Comparison of ENCODE assay signal across 8 cellular contexts in the genomic region with DNA sequence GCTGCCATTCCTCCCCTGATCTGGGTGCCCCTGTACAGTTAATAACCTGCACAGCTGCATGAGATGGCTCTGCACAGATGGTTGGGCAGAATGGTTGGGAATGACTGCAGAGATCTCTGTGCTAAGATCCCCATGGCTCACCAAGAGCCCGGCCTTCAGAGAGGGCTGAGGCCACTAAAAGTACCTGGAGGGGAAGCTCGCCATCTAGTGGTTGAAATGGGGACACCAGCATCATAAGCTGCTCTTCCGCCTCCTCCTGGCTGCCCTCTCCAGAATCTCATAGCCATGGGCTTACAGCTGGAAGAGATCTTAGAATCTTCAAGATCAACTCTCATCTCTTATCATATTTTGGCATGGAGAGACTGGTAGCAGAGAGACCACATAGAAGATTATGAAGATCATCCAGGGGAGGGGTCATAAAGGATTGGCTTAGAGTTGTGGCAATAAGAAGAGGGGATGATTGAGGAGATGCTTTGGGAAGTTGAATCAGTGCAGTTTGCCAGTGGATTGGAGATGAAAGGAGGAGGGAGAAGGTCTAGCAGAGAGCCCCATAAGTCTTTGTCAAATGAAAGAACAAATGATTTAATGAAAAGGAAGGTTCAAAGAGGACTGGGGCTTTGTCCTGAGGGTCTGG. TPM values are rescaled to one million over a fixed set of nuclear protein-coding genes. Genes with fewer than 3 reads are reported as not detected.
A peak's percentile ranks its signal among the peaks of the same experiment; 100 is the strongest.
DNase-seq lines count a peak whose midpoint lies in the region; ATAC-seq and TF ChIP-seq lines count a peak whose summit lies in the region.

No MANE protein-coding gene starts in this region.

- H3K27me3 ChIP-seq in MG63 (no peaks in the 10 kb centered on the region), heart left ventricle (peaks cover 0 to 14% (median 0%) of the 10 kb centered on the region in 9 donors)

- H3K36me3 ChIP-seq in MG63 (no peaks in the 10 kb centered on the region), heart left ventricle (no peaks in the 10 kb centered on the region)

- peak; percentile 47 for DNase-seq in AG09309 (ENCODE audit: low read depth)
- peak; percentile 63 for DNase-seq in MG63
- DNase-seq in activated naive CD4-positive, alpha-beta T cell treated with anti-CD3 and anti-CD28 coated beads, Interleukin-2, amount 50 U/mL, for 72 hours (ENCODE audit: low spot score in 2 of 2): peak in 1 of 2 donors; percentile 73
- peak; percentile 54 to 79 (median 66) for DNase-seq in heart left ventricle
- peak; percentile 34 for DNase-seq in putamen (ENCODE audit: low spot score)
- no peak for DNase-seq in NCI-H1694 treated with DMSO at 0.1 percent for 48 hours (lab: John Stamatoyannopoulos, UW)

- WGBS in heart left ventricle, 4 donors: 13 to 22% (median 16%) methylated on average over 3 of the region's 3 CpGs

- H3K4me3 ChIP-seq in AG09309 (ENCODE audit: control insufficient read depth, low read depth, low read length) (no peak overlapping the region), MG63 (no peak overlapping the region), heart left ventricle (no peak overlapping the region)

- no peaks in the 10 kb centered on the region for H3K36me3 Mint-ChIP-seq in activated naive CD4-positive, alpha-beta T cell treated with anti-CD3 and anti-CD28 coated beads, Interleukin-2, amount 50 U/mL, for 72 hours

- no peak for TF ChIP-seq POLR2A in heart left ventricle (IDR thresholded peaks at IDR 0.05)

- no peaks in the 10 kb centered on the region for H3K9me3 Mint-ChIP-seq in activated naive CD4-positive, alpha-beta T cell treated with anti-CD3 and anti-CD28 coated beads, Interleukin-2, amount 50 U/mL, for 72 hours

- intact Hi-C loops in heart left ventricle (cut with DNase I): loop anchor here in 6 of 10 donors (1.0 to 5.0 kb wide), 4 partner anchors 126 to 131 kb away; no protein-coding TSS in a partner anchor

- no peak overlapping the region for H3K27ac ChIP-seq in heart left ventricle

- H3K4me1 ChIP-seq in heart left ventricle: peaks cover 0 to 14% (median 0%) of the 10 kb centered on the region in 12 donors

- TF ChIP-seq CTCF in AG09309 (IDR thresholded peaks at IDR 0.05; ENCODE audit: control insufficient read depth, insufficient read depth, low read depth, low read length, missing control alignments) (peak; percentile 99), heart left ventricle (IDR thresholded peaks at IDR 0.05) (peak; percentile 71 to 93 (median 90))

- H3K9me3 ChIP-seq in MG63 (no peaks in the 10 kb centered on the region), heart left ventricle (no peaks in the 10 kb centered on the region)

- H3K27ac Mint-ChIP-seq in activated naive CD4-positive, alpha-beta T cell treated with anti-CD3 and anti-CD28 coated beads, Interleukin-2, amount 50 U/mL, for 72 hours: no peak overlapping the region

- ATAC-seq in GM19025 (IDR thresholded peaks at IDR 0.05; ENCODE audit: low read depth, unreplicated experiment) (peak; percentile 57), SK-N-SH treated with all-trans-retinoic acid at 6 μM for 48 hours (peak; percentile 68), heart left ventricle (peak; percentile 67 to 83 (median 78))
- ATAC-seq in activated naive CD4-positive, alpha-beta T cell treated with anti-CD3 and anti-CD28 coated beads, Interleukin-2, amount 50 U/mL, for 72 hours: peak; percentile 86 to 90

TF ChIP-seq in SK-N-SH treated with all-trans-retinoic acid at 6 μM for 48 hours, 23 proteins besides CTCF, POLR2A, EP300 and RAD21:
- TF ChIP-seq, protein P1, sequence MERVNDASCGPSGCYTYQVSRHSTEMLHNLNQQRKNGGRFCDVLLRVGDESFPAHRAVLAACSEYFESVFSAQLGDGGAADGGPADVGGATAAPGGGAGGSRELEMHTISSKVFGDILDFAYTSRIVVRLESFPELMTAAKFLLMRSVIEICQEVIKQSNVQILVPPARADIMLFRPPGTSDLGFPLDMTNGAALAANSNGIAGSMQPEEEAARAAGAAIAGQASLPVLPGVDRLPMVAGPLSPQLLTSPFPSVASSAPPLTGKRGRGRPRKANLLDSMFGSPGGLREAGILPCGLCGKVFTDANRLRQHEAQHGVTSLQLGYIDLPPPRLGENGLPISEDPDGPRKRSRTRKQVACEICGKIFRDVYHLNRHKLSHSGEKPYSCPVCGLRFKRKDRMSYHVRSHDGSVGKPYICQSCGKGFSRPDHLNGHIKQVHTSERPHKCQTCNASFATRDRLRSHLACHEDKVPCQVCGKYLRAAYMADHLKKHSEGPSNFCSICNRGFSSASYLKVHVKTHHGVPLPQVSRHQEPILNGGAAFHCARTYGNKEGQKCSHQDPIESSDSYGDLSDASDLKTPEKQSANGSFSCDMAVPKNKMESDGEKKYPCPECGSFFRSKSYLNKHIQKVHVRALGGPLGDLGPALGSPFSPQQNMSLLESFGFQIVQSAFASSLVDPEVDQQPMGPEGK (CRISPR knock-in tag; IDR thresholded peaks at IDR 0.05; ENCODE audit: borderline replicate concordance): no peak
- TF ChIP-seq RARB (CRISPR knock-in tag; IDR thresholded peaks at IDR 0.05) (no peak), TCF4 (CRISPR knock-in tag; IDR thresholded peaks at IDR 0.05; ENCODE audit: borderline replicate concordance) (no peak), GLIS3 (CRISPR knock-in tag; IDR thresholded peaks at IDR 0.05) (no peak), PPARA (CRISPR knock-in tag; IDR thresholded peaks at IDR 0.05; ENCODE audit: borderline replicate concordance) (no peak), TOX (CRISPR knock-in tag; IDR thresholded peaks at IDR 0.05; ENCODE audit: borderline replicate concordance) (no peak), ZFP3 (CRISPR knock-in tag; IDR thresholded peaks at IDR 0.05) (no peak), BACH2 (CRISPR knock-in tag; IDR thresholded peaks at IDR 0.05; ENCODE audit: borderline replicate concordance) (no peak), ZNF565 (CRISPR knock-in tag; conservative IDR thresholded peaks at IDR 0.05; ENCODE audit: low read depth) (no peak), ZC3H10 (CRISPR knock-in tag; IDR thresholded peaks at IDR 0.05) (no peak), ZFP30 (CRISPR knock-in tag; IDR thresholded peaks at IDR 0.05) (no peak)
- TF ChIP-seq, protein P2, sequence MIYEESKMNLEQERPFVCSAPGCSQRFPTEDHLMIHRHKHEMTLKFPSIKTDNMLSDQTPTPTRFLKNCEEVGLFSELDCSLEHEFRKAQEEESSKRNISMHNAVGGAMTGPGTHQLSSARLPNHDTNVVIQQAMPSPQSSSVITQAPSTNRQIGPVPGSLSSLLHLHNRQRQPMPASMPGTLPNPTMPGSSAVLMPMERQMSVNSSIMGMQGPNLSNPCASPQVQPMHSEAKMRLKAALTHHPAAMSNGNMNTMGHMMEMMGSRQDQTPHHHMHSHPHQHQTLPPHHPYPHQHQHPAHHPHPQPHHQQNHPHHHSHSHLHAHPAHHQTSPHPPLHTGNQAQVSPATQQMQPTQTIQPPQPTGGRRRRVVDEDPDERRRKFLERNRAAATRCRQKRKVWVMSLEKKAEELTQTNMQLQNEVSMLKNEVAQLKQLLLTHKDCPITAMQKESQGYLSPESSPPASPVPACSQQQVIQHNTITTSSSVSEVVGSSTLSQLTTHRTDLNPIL (CRISPR knock-in tag; IDR thresholded peaks at IDR 0.05; ENCODE audit: low read depth): no peak
- TF ChIP-seq, protein P3, sequence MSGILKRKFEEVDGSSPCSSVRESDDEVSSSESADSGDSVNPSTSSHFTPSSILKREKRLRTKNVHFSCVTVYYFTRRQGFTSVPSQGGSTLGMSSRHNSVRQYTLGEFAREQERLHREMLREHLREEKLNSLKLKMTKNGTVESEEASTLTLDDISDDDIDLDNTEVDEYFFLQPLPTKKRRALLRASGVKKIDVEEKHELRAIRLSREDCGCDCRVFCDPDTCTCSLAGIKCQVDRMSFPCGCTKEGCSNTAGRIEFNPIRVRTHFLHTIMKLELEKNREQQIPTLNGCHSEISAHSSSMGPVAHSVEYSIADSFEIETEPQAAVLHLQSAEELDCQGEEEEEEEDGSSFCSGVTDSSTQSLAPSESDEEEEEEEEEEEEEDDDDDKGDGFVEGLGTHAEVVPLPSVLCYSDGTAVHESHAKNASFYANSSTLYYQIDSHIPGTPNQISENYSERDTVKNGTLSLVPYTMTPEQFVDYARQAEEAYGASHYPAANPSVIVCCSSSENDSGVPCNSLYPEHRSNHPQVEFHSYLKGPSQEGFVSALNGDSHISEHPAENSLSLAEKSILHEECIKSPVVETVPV (CRISPR knock-in tag; IDR thresholded peaks at IDR 0.05): no peak

RNA-seq across cellular contexts. Expression of a gene that starts 22.0 kb away (rescaled TPM):
- 7.3 and 8.1 TPM in 2 replicates for total RNA-seq in MG63 (2014; rRNA removed; shearing (Covaris generic); ENCODE audit: low replicate concordance)
- 1 to 10 TPM in 1 of 2 donors, not detected in 1; 1.2 TPM for total RNA-seq in activated naive CD4-positive, alpha-beta T cell treated with anti-CD3 and anti-CD28 coated beads, Interleukin-2, amount 50 U/mL, for 72 hours
- 10 to 100 TPM in 6 of 9 donors, 1 to 10 TPM in 3; 9.4 to 15.0 (median 10.3) TPM for total RNA-seq in heart left ventricle
- polyA plus RNA-seq in heart left ventricle: 10 to 100 TPM in 1 of 2 donors, 1 to 10 TPM in 1; 4.0 to 12.2 TPM

RNA-seq across cellular contexts. Expression of a gene that starts 33.1 kb away (rescaled TPM):
- total RNA-seq in MG63 (2014; rRNA removed; shearing (Covaris generic); ENCODE audit: low replicate concordance): 28.1 and 32.5 TPM in 2 replicates
- 10 to 100 TPM; 11.2 to 14.2 TPM for total RNA-seq in activated naive CD4-positive, alpha-beta T cell treated with anti-CD3 and anti-CD28 coated beads, Interleukin-2, amount 50 U/mL, for 72 hours
- 100 to 1,000 TPM in 7 of 9 donors, 10 to 100 TPM in 2; 79.3 to 140 (median 114) TPM for total RNA-seq in heart left ventricle
- polyA plus RNA-seq in heart left ventricle: 10 to 100 TPM; 22.0 to 52.2 TPM
